Comparison of ENCODE assay signal across 19 cellular contexts in the genomic region with DNA sequence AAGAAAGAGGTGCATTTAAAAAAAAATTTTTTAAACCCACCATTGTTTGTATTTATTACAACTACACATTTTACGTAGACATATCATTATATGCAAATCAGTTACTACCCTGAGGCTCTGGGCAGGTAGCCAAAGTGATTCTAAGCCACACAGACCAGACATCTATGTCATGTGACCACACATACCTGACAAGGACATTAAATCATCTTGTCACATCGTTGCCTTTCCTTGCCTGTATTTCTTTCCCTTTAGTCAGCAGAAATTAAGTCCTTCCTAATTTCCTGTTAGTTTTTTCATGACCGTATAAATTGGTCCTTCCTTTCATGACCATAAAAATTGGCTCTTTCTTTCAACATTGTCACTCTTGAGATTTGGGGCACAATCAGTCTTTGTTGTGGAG.
"Had no signal": no experiment of that assay in that cellular context is flagged by ENCODE, and none has a peak within 500 bp of the region (broad histone marks: within the 10 kb centered on the region; RNA-seq: fewer than 3 reads in every experiment).

No MANE protein-coding gene starts in this region.

- H3K9me3 Mint-ChIP-seq: activated T-helper 1 cell treated with anti-CD3 and anti-CD28 coated beads, Interleukin-12 subunit alpha, Interleukin-12 subunit beta, Interleukin-2, Interleukin-4 antibody, amounts not matched to agents 30 ng/mL and 10 ng/mL and 1 ng/mL, durations not matched to agents 14 hours and 24 hours and 36 hours; endodermal cell had no signal

- H3K79me2 ChIP-seq: hepatocyte had no signal

- H3K9me3 ChIP-seq: psoas muscle, sigmoid colon had no signal

- H3K4me3 ChIP-seq: breast epithelium, hepatocyte, psoas muscle, sigmoid colon had no signal

- H3K4me1 ChIP-seq: breast epithelium, psoas muscle, sigmoid colon had no signal

- ATAC-seq: activated CD8-positive, alpha-beta T cell treated with anti-CD3 and anti-CD28 coated beads for 36 hours; left ventricle myocardium superior; psoas muscle had no signal

- H3K27me3 ChIP-seq: breast epithelium, hepatocyte, sigmoid colon had no signal

- H3K36me3 ChIP-seq: breast epithelium, sigmoid colon had no signal

- FAIRE-seq: kidney had no signal

- H3K4me1 Mint-ChIP-seq: nephron had no signal

- H3K36me3 Mint-ChIP-seq: type B pancreatic cell had no signal

- H2AFZ ChIP-seq: hepatocyte had no signal

- H3K4me3 Mint-ChIP-seq: activated CD8-positive, alpha-beta T cell treated with anti-CD3 and anti-CD28 coated beads for 36 hours; activated T-helper 1 cell treated with anti-CD3 and anti-CD28 coated beads, Interleukin-12 subunit alpha, Interleukin-12 subunit beta, Interleukin-2, Interleukin-4 antibody, amounts not matched to agents 30 ng/mL and 10 ng/mL and 1 ng/mL, durations not matched to agents 14 hours and 24 hours and 36 hours; endodermal cell; nephron; type B pancreatic cell had no signal

- H3K27ac ChIP-seq: breast epithelium, hepatocyte, psoas muscle, sigmoid colon had no signal

- DNase-seq: activated CD4-positive, alpha-beta T cell treated with anti-CD3 and anti-CD28 coated beads for 4 hours; activated CD8-positive, alpha-beta memory T cell treated with anti-CD3 and anti-CD28 coated beads, Interleukin-2, amount 50 U/mL, for 4 hours; activated CD8-positive, alpha-beta T cell treated with anti-CD3 and anti-CD28 coated beads for 36 hours; activated naive CD4-positive, alpha-beta T cell; aorta; endodermal cell; erythroblast; kidney; left ventricle myocardium superior; mesenchymal stem cell; psoas muscle; sigmoid colon; stimulated activated CD4-positive, alpha-beta T cell treated with anti-CD3 and anti-CD28 coated beads, Interleukin-12 subunit alpha, Interleukin-12 subunit beta, amount 100 ng/mL, for 4 hours; stimulated activated naive CD4-positive, alpha-beta T cell had no signal

- H3K4me2 ChIP-seq: hepatocyte had no signal

- H3K27ac Mint-ChIP-seq: activated CD8-positive, alpha-beta T cell treated with anti-CD3 and anti-CD28 coated beads for 36 hours; activated T-helper 1 cell treated with anti-CD3 and anti-CD28 coated beads, Interleukin-12 subunit alpha, Interleukin-12 subunit beta, Interleukin-2, Interleukin-4 antibody, amounts not matched to agents 30 ng/mL and 10 ng/mL and 1 ng/mL, durations not matched to agents 14 hours and 24 hours and 36 hours; endodermal cell; nephron; type B pancreatic cell had no signal
